21 cellular contexts compared by ENCODE assay signal in the genomic region with DNA sequence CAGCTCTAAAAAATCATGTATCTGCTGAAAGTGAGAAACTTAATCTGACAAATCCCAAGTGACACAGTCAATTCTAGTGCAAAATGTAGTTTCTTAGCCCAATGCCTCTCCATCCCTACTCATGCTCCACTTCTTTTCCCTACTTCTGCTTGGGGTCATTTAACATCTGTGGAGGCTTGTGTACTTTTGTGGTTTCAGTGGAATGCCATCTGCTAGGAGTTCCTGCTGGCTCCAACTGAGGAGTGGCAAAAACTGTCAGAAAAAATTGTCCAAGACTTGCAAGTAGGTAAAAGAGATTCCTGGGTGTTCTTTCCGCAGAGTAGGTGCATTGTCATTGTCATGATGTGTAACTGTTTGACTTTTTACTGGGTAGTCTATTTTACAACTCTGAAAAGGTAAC. TPM values are rescaled to one million over a fixed set of nuclear protein-coding genes. Genes with fewer than 3 reads are reported as not detected.
"Had no signal": no experiment of that assay in that cellular context is flagged by ENCODE, and none has a peak within 500 bp of the region (broad histone marks: within the 10 kb centered on the region; RNA-seq: fewer than 3 reads in every experiment).

No MANE protein-coding gene starts in this region.

- H3K27me3 Mint-ChIP-seq: activated naive CD8-positive, alpha-beta T cell treated with anti-CD3 and anti-CD28 coated beads, Interleukin-2, amount 50 U/mL, for 24 hours; activated T-helper 17 cell treated with anti-CD3 and anti-CD28 coated beads, Interleukin-2, amount 50 U/mL, for 72 hours; memory B cell; natural killer cell treated with Interleukin-12 subunit alpha and Interleukin-12 subunit beta and Interleukin-15 and Interleukin-18, amount 100 ng/mL, for 72 hours had no signal

- H3K9me3 Mint-ChIP-seq: activated naive CD4-positive, alpha-beta T cell treated with anti-CD3 and anti-CD28 coated beads for 36 hours; activated naive CD8-positive, alpha-beta T cell treated with anti-CD3 and anti-CD28 coated beads, Interleukin-2, amount 50 U/mL, for 24 hours; activated T-helper 17 cell treated with anti-CD3 and anti-CD28 coated beads, Interleukin-2, amount 50 U/mL, for 72 hours; memory B cell had no signal

- H3K4me3 Mint-ChIP-seq: activated naive CD4-positive, alpha-beta T cell treated with anti-CD3 and anti-CD28 coated beads for 36 hours; activated naive CD8-positive, alpha-beta T cell treated with anti-CD3 and anti-CD28 coated beads, Interleukin-2, amount 50 U/mL, for 24 hours; activated T-helper 17 cell treated with anti-CD3 and anti-CD28 coated beads, Interleukin-2, amount 50 U/mL, for 72 hours; memory B cell; natural killer cell treated with Interleukin-12 subunit alpha and Interleukin-12 subunit beta and Interleukin-15 and Interleukin-18, amount 100 ng/mL, for 72 hours had no signal

- H3K4me1 Mint-ChIP-seq: activated naive CD8-positive, alpha-beta T cell treated with anti-CD3 and anti-CD28 coated beads, Interleukin-2, amount 50 U/mL, for 24 hours; activated T-helper 17 cell treated with anti-CD3 and anti-CD28 coated beads, Interleukin-2, amount 50 U/mL, for 72 hours; memory B cell had no signal

- H3K4me1 ChIP-seq: gastroesophageal sphincter, tibial artery had no signal

- ATAC-seq: activated naive CD8-positive, alpha-beta T cell treated with anti-CD3 and anti-CD28 coated beads, Interleukin-2, amount 50 U/mL, for 24 hours; activated T-helper 17 cell treated with anti-CD3 and anti-CD28 coated beads, Interleukin-2, amount 50 U/mL, for 72 hours; gastroesophageal sphincter; left ventricle myocardium superior; natural killer cell treated with Interleukin-12 subunit alpha and Interleukin-12 subunit beta and Interleukin-15 and Interleukin-18, amount 100 ng/mL, for 72 hours had no signal

- H3K27ac Mint-ChIP-seq: activated naive CD4-positive, alpha-beta T cell treated with anti-CD3 and anti-CD28 coated beads for 36 hours; activated naive CD8-positive, alpha-beta T cell treated with anti-CD3 and anti-CD28 coated beads, Interleukin-2, amount 50 U/mL, for 24 hours; activated T-helper 17 cell treated with anti-CD3 and anti-CD28 coated beads, Interleukin-2, amount 50 U/mL, for 72 hours; memory B cell; natural killer cell treated with Interleukin-12 subunit alpha and Interleukin-12 subunit beta and Interleukin-15 and Interleukin-18, amount 100 ng/mL, for 72 hours had no signal

- H3K27me3 ChIP-seq: tibial artery had no signal

- H3K4me3 ChIP-seq: gastroesophageal sphincter, skin epidermis, tibial artery had no signal

- DNase-seq: activated CD4-positive, CD25-positive, alpha-beta regulatory T cell treated with anti-CD3 and anti-CD28 coated beads, Interleukin-2, amount 50 U/mL, for 72 hours; activated naive CD4-positive, alpha-beta T cell treated with anti-CD3 and anti-CD28 coated beads for 36 hours; activated naive CD8-positive, alpha-beta T cell treated with anti-CD3 and anti-CD28 coated beads, Interleukin-2, amount 50 U/mL, for 24 hours; aorta; left ventricle myocardium superior; nucleus accumbens; posterior cingulate gyrus; stimulated activated CD4-positive, alpha-beta T cell treated with anti-CD3 and anti-CD28 coated beads, Interleukin-15, amount 100 ng/mL, for 24 hours; stimulated activated CD4-positive, alpha-beta T cell treated with anti-CD3 and anti-CD28 coated beads, Interleukin-4, amount 100 ng/mL, for 1 hour; stimulated activated naive CD4-positive, alpha-beta T cell; T-helper 9 cell; tibial artery had no signal

- H3K36me3 ChIP-seq: gastroesophageal sphincter, tibial artery had no signal

- H3K9me3 ChIP-seq: gastroesophageal sphincter, tibial artery had no signal

- H3K36me3 Mint-ChIP-seq: memory B cell; natural killer cell treated with Interleukin-12 subunit alpha and Interleukin-12 subunit beta and Interleukin-15 and Interleukin-18, amount 100 ng/mL, for 72 hours had no signal

- H3K27ac ChIP-seq: epithelial cell of prostate, gastroesophageal sphincter, skin epidermis, tibial artery had no signal

RNA-seq across cellular contexts. Expression of a gene that starts 12.5 kb away (rescaled TPM):
- total RNA-seq: activated naive CD4-positive, alpha-beta T cell treated with anti-CD3 and anti-CD28 coated beads for 36 hours; activated T-helper 17 cell treated with anti-CD3 and anti-CD28 coated beads, Interleukin-2, amount 50 U/mL, for 72 hours; dermis microvascular lymphatic vessel endothelial cell; fibroblast of lung; natural killer cell treated with Interleukin-12 subunit alpha and Interleukin-12 subunit beta and Interleukin-15 and Interleukin-18, amount 100 ng/mL, for 72 hours had no signal
- polyA plus RNA-seq: fibroblast of lung, keratinocyte had no signal
